In the genomic region with DNA sequence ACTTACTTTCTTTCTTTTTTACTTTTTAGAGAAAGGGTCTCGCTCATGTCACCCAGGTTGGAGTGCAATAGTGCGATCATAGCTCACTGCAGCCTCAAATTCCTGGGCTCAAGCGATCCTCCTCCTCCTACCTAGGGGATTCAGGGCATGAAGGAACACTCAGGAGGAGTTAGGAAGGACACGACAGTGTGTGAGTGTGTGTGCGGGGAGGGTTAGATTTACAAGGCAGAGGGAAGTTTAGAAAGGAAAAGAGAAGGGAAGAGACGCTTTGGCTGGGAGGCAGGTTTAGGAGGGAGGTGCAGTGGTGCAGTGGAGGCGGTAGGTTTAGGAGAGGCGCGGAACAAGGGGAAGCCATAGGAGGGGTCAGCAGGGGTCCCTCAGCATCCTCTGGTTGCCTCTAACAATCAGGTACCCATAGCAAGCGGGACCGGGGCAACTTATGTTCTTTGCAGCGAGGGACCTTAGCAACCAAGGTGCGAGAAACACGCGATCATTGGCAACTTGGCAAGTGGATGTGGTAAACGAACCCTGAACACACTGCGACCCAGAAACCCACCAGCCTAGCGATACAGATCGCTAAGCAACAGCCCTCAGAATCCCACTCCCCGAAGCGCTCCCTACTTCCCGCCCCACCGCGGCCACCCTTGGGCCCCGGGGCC, we compare ENCODE assay signal across 8 cellular contexts. TPM values are rescaled to one million over a fixed set of nuclear protein-coding genes. Genes with fewer than 3 reads are reported as not detected.
DNase-seq lines count a peak whose midpoint lies in the region; ATAC-seq and TF ChIP-seq lines count a peak whose summit lies in the region.

No MANE protein-coding gene starts in this region.

- H3K27ac ChIP-seq in coronary artery (peak overlapping the region; percentile 90 to 94), aorta (ENCODE audit: low read depth in 1 of 2, low read length in 2 of 2) (peak overlapping the region in 1 of 2 donors; percentile 1)

- peak overlapping the region; percentile 99 for H3K4me3 Mint-ChIP-seq in mesothelial cell of epicardium

- no peaks in the 10 kb centered on the region for H3K27me3 Mint-ChIP-seq in mesothelial cell of epicardium (ENCODE audit: low read depth)

- peaks cover 3% of the 10 kb centered on the region for H3K36me3 Mint-ChIP-seq in mesothelial cell of epicardium

- 4 to 5% methylated on average over 24 to 25 of the region's 25 CpGs for WGBS in aorta, 2 donors

- peak overlapping the region; percentile 100 for H3K27ac Mint-ChIP-seq in mesothelial cell of epicardium

- no peaks in the 10 kb centered on the region for H3K4me1 ChIP-seq in aorta (ENCODE audit: control insufficient read depth in 1 of 2, insufficient read depth in 2 of 2, low read length in 2 of 2)

- no peaks in the 10 kb centered on the region for H3K9me3 ChIP-seq in aorta (ENCODE audit: control insufficient read depth, low read length)

- TF ChIP-seq CTCF in coronary artery (IDR thresholded peaks at IDR 0.05) (no peak), mesothelial cell of epicardium (IDR thresholded peaks at IDR 0.05; ENCODE audit: unreplicated experiment) (no peak)

- intact Hi-C loops in aorta (cut with DNase I) = no loop called here

- peak overlapping the region; percentile 80 for H3K4me3 ChIP-seq in GM08714 (ENCODE audit: low read length)
- peak overlapping the region; percentile 91 for H3K4me3 ChIP-seq in coronary artery
- peak overlapping the region; percentile 56 to 64 for H3K4me3 ChIP-seq in aorta (ENCODE audit: low read length in 2 of 2)

- no peaks in the 10 kb centered on the region for H3K9me3 Mint-ChIP-seq in mesothelial cell of epicardium

- peak; percentile 2 for ATAC-seq in aorta (ENCODE audit: low FRiP score)

- DNase-seq in NCI-H2227 (lab: John Stamatoyannopoulos, UW; ENCODE audit: unreplicated experiment) = peak; percentile 80
- DNase-seq in coronary artery (ENCODE audit: low spot score) = no peak
- no peak for DNase-seq in mesothelial cell of epicardium (ENCODE audit: low spot score in 2 of 2, unreplicated experiment in 2 of 2)
- DNase-seq in aorta = no peak
- DNase-seq in NCI-H345 (lab: John Stamatoyannopoulos, UW) = no peak
- DNase-seq in T-helper 9 cell = no peak
- DNase-seq in NCI-H1092 (lab: John Stamatoyannopoulos, UW) = no peak

- peaks cover 15% of the 10 kb centered on the region for H3K4me1 Mint-ChIP-seq in mesothelial cell of epicardium

- H3K36me3 ChIP-seq in aorta (ENCODE audit: control insufficient read depth in 1 of 2, insufficient read depth in 2 of 2, low read length in 1 of 2) = no peaks in the 10 kb centered on the region

- no peaks in the 10 kb centered on the region for H3K27me3 ChIP-seq in aorta (ENCODE audit: control insufficient read depth in 1 of 2, insufficient read depth in 2 of 2, low read length in 1 of 2)

RNA-seq across cellular contexts. Expression of a gene that starts 0.5 kb away (rescaled TPM):
- 45.2 to 46.5 TPM (median 45.7 TPM) in 3 replicates for total RNA-seq in mesothelial cell of epicardium
- 10 to 100 TPM; 34.6 to 42.4 TPM for total RNA-seq in aorta
- 10 to 100 TPM; 34.8 to 51.2 TPM for polyA plus RNA-seq in aorta

RNA-seq across cellular contexts. Expression of a gene that starts 0.9 kb away (rescaled TPM):
- 13.4 to 13.9 TPM (median 13.5 TPM) in 3 replicates for total RNA-seq in mesothelial cell of epicardium
- total RNA-seq in aorta = 10 to 100 TPM; 16.0 to 24.5 TPM
- polyA plus RNA-seq in aorta = 10 to 100 TPM; 23.4 to 30.1 TPM

RNA-seq across cellular contexts. Expression of a gene that starts 13.1 kb away (rescaled TPM):
- total RNA-seq in mesothelial cell of epicardium (1.8 to 2.2 TPM (median 2.0 TPM) in 3 replicates), aorta (not detected)
- 1 to 10 TPM in 1 of 2 donors, not detected in 1; 1.2 TPM for polyA plus RNA-seq in aorta

RNA-seq across cellular contexts. Expression of a gene that starts 20.8 kb away (rescaled TPM):
- total RNA-seq in mesothelial cell of epicardium (2.1 to 3.3 TPM (median 2.3 TPM) in 3 replicates), aorta (1 to 10 TPM; 3.3 to 5.7 TPM)
- polyA plus RNA-seq in aorta = 1 to 10 TPM; 1.8 to 5.4 TPM

RNA-seq across cellular contexts. Expression of a gene that starts 31.6 kb away (rescaled TPM):
- total RNA-seq in mesothelial cell of epicardium (59.0 to 70.7 TPM (median 61.3 TPM) in 3 replicates), aorta (10 to 100 TPM in 1 of 2 donors, 1 to 10 TPM in 1; 5.9 to 13.8 TPM)
- polyA plus RNA-seq in aorta = 10 to 100 TPM in 1 of 2 donors, 1 to 10 TPM in 1; 9.5 to 72.4 TPM
